In the genomic region with DNA sequence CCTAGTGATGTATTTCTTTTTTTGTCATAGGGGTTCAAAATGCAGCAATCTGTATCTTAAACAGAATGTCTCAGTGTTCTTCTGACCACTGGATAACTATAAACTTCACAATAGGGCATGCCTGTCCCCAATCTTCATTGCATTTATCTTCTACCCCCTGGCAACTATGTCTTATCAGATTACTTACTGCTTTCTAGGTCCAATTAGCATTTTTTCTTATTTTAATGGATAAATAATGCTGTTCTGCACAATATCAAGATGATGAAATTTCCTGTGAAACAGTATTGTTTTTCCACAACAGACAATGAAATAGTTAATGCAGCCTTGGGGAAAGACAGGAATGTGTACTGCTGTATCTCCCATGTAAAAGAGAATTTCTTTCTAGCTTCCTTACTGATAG, we compare ENCODE assay signal across 8 cellular contexts.
"Had no signal": no experiment of that assay in that cellular context is flagged by ENCODE, and none has a peak within 500 bp of the region (broad histone marks: within the 10 kb centered on the region; RNA-seq: fewer than 3 reads in every experiment).

No MANE protein-coding gene starts in this region.

- H3K27me3 Mint-ChIP-seq: IgD-negative memory B cell had no signal

- DNase-seq: H9, HCEC 1CT, HFFc6, KBM-7 had no signal

- H3K4me2 ChIP-seq: GM23338 had no signal

- H3K4me3 Mint-ChIP-seq: GM23338, H9, HFFc6, IgD-negative memory B cell had no signal

- H3K27ac Mint-ChIP-seq: GM23338, H9, HFFc6, IgD-negative memory B cell had no signal

- H3K36me3 Mint-ChIP-seq: IgD-negative memory B cell had no signal

- H3K4me3 ChIP-seq: GM23338 had no signal

- ATAC-seq: GM23338, HepG2 had no signal

- H3K4me1 Mint-ChIP-seq: IgD-negative memory B cell had no signal

- H3K27ac ChIP-seq: HL-60 had no signal

- H2AFZ ChIP-seq: GM23338 had no signal
